ENCODE assay signal across 31 cellular contexts in the genomic region with DNA sequence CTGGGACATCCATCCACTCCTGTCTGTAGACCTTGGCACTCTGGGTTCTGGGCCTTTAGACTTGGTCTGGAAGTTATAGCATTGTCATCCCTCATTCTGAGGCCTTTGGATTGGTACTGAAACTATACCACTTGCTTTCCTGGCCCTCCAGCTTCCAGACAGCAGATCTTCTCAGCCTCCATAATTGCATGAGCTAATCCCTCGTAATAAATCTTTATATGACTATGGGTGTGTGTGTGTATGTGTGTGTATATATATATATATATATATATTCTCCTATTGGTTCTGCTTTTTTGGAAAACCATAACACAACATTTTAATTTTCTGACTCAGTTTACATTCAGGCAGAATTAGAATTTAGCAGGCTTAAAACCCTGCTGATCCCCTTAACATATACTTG.
A peak's percentile ranks its signal among the peaks of the same experiment; 100 is the strongest.
DNase-seq lines count a peak whose midpoint lies in the region; ATAC-seq and TF ChIP-seq lines count a peak whose summit lies in the region.
"Had no signal": no experiment of that assay in that cellular context is flagged by ENCODE, and none has a peak within 500 bp of the region (broad histone marks: within the 10 kb centered on the region; RNA-seq: fewer than 3 reads in every experiment).

No MANE protein-coding gene starts in this region.

- no peaks in the 10 kb centered on the region for H3K9me2 ChIP-seq in Karpas-422 (replicated peaks; ENCODE audit: insufficient read depth, low read length)

- H3K27me3 ChIP-seq in Karpas-422 (ENCODE audit: low read length), result no peaks in the 10 kb centered on the region
- H3K27me3 ChIP-seq: BE2C; BLaER1; BLaER1 treated with 17β-estradiol and CSF1 and Interleukin-3, amounts not matched to agents 10 nM and 100 nM had no signal

- no peak overlapping the region for H3K27ac ChIP-seq in HEK293 (ENCODE audit: extremely low read depth, low read depth, low read length)
- no peak overlapping the region for H3K27ac ChIP-seq in Karpas-422 (ENCODE audit: low read length)
- H3K27ac ChIP-seq: 22Rv1; A549; BLaER1; BLaER1 treated with 17β-estradiol and CSF1 and Interleukin-3, amounts not matched to agents 10 nM and 100 nM; C4-2B had no signal

- H3K79me2 ChIP-seq in Karpas-422 (ENCODE audit: low read length), result no peaks in the 10 kb centered on the region

- TF ChIP-seq CTCF in HEK293 (tag by site-specific recombination; IDR thresholded peaks at IDR 0.05), result no peak
- no peak for TF ChIP-seq CTCF in mucosa of descending colon (IDR thresholded peaks at IDR 0.05)

- no peaks in the 10 kb centered on the region for H4K20me1 ChIP-seq in Karpas-422 (ENCODE audit: insufficient read depth, low read depth, low read length)
- H4K20me1 ChIP-seq: BLaER1; BLaER1 treated with 17β-estradiol and CSF1 and Interleukin-3, amounts not matched to agents 10 nM and 100 nM had no signal

- H3K4me3 ChIP-seq in HEK293 (ENCODE audit: low read depth, low read length) (no peak overlapping the region), mucosa of descending colon (no peak overlapping the region), Karpas-422 (ENCODE audit: low read length) (no peak overlapping the region)
- H3K4me3 ChIP-seq: A549; BLaER1; BLaER1 treated with 17β-estradiol and CSF1 and Interleukin-3, amounts not matched to agents 10 nM and 100 nM had no signal

- intact Hi-C loops in left colon (cut with DNase I, micrococcal nuclease) (no loop called here), mucosa of descending colon (cut with DNase I, micrococcal nuclease) (no loop called here)

- CTCF ChIA-PET in HEK293 (lab: Yijun Ruan, JAX), result interaction anchor here (0.6 kb wide), 2 partner anchors 868 to 1043 kb away, joined by 4 to 5 read pairs; no protein-coding TSS in a partner anchor

- ATAC-seq in left colon, result peak; percentile 89
- ATAC-seq in mucosa of descending colon, result peak; percentile 73
- ATAC-seq: A549; CD8-positive, alpha-beta T cell had no signal

- H3K4me2 ChIP-seq in Karpas-422 (ENCODE audit: low read depth, low read length, poor library complexity, severe bottlenecking), result no peak overlapping the region
- H3K4me2 ChIP-seq: A549; BLaER1; BLaER1 treated with 17β-estradiol and CSF1 and Interleukin-3, amounts not matched to agents 10 nM and 100 nM had no signal

- POLR2A ChIA-PET in HEK293 (lab: Yijun Ruan, JAX), result no interaction called here

- H3K9me3 ChIP-seq in HEK293 (ENCODE audit: control insufficient read depth, insufficient read depth, low read depth, low read length) (no peaks in the 10 kb centered on the region), mucosa of descending colon (no peaks in the 10 kb centered on the region), Karpas-422 (ENCODE audit: low read length) (no peaks in the 10 kb centered on the region)
- H3K9me3 ChIP-seq: A549; BE2C; BLaER1; BLaER1 treated with 17β-estradiol and CSF1 and Interleukin-3, amounts not matched to agents 10 nM and 100 nM; Caco-2 had no signal

- DNase-seq in left colon (no peak), mucosa of descending colon (no peak), NCI-H524 (lab: John Stamatoyannopoulos, UW) (no peak), Karpas-422 (no peak)
- DNase-seq in activated CD8-positive, alpha-beta memory T cell treated with anti-CD3 and anti-CD28 coated beads for 24 hours, result no peak
- DNase-seq: 8988T; ACHN; AML-193; BE2C; C1 segment of cervical spinal cord; Caco-2; Calu3; CD4-positive, alpha-beta memory T cell; CD4-positive, alpha-beta T cell; CD4-positive, CD25-positive, alpha-beta regulatory T cell; CD8-positive, alpha-beta memory T cell; CD8-positive, alpha-beta T cell; COR-L47; DMS 273 treated with DMSO at 0.1 percent for 48 hours; DMS153; DMS53; DMS79; DMS79 treated with DMSO at 0.1 percent for 48 hours; DND-41; EL had no signal

- H3K9ac ChIP-seq in Karpas-422 (ENCODE audit: low read length), result no peak overlapping the region
- H3K9ac ChIP-seq: BLaER1; BLaER1 treated with 17β-estradiol and CSF1 and Interleukin-3, amounts not matched to agents 10 nM and 100 nM had no signal

- no peaks in the 10 kb centered on the region for H3K36me3 ChIP-seq in HEK293 (ENCODE audit: control insufficient read depth in 2 of 2, insufficient read depth in 1 of 2, low read length in 2 of 2)
- H3K36me3 ChIP-seq in mucosa of descending colon (ENCODE audit: low read depth), result no peaks in the 10 kb centered on the region
- no peaks in the 10 kb centered on the region for H3K36me3 ChIP-seq in Karpas-422 (ENCODE audit: insufficient read depth, low read length)
- H3K36me3 ChIP-seq: BE2C; BLaER1; BLaER1 treated with 17β-estradiol and CSF1 and Interleukin-3, amounts not matched to agents 10 nM and 100 nM had no signal

- H3K4me1 ChIP-seq in HEK293 (ENCODE audit: control insufficient read depth, insufficient read depth, low read length), result no peaks in the 10 kb centered on the region
- H3K4me1 ChIP-seq in mucosa of descending colon (ENCODE audit: low read depth), result no peaks in the 10 kb centered on the region
- H3K4me1 ChIP-seq in Karpas-422 (ENCODE audit: low read length), result no peaks in the 10 kb centered on the region
- H3K4me1 ChIP-seq: A549; BE2C; BLaER1; BLaER1 treated with 17β-estradiol and CSF1 and Interleukin-3, amounts not matched to agents 10 nM and 100 nM; Caco-2 had no signal

- no peak overlapping the region for H2AFZ ChIP-seq in Karpas-422 (ENCODE audit: low read length)

TF ChIP-seq in HEK293, 187 proteins besides CTCF, POLR2A, EP300 and RAD21:
- TF ChIP-seq, protein P1, sequence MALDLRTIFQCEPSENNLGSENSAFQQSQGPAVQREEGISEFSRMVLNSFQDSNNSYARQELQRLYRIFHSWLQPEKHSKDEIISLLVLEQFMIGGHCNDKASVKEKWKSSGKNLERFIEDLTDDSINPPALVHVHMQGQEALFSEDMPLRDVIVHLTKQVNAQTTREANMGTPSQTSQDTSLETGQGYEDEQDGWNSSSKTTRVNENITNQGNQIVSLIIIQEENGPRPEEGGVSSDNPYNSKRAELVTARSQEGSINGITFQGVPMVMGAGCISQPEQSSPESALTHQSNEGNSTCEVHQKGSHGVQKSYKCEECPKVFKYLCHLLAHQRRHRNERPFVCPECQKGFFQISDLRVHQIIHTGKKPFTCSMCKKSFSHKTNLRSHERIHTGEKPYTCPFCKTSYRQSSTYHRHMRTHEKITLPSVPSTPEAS (tag by site-specific recombination; IDR thresholded peaks at IDR 0.05), result peak; percentile 16; the same call in 1 of the 2 replicates
- TF ChIP-seq, protein P2, sequence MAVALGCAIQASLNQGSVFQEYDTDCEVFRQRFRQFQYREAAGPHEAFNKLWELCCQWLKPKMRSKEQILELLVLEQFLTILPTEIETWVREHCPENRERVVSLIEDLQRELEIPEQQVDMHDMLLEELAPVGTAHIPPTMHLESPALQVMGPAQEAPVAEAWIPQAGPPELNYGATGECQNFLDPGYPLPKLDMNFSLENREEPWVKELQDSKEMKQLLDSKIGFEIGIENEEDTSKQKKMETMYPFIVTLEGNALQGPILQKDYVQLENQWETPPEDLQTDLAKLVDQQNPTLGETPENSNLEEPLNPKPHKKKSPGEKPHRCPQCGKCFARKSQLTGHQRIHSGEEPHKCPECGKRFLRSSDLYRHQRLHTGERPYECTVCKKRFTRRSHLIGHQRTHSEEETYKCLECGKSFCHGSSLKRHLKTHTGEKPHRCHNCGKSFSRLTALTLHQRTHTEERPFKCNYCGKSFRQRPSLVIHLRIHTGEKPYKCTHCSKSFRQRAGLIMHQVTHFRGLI (tag by site-specific recombination; IDR thresholded peaks at IDR 0.05), result no peak
- TF ChIP-seq, protein P3, sequence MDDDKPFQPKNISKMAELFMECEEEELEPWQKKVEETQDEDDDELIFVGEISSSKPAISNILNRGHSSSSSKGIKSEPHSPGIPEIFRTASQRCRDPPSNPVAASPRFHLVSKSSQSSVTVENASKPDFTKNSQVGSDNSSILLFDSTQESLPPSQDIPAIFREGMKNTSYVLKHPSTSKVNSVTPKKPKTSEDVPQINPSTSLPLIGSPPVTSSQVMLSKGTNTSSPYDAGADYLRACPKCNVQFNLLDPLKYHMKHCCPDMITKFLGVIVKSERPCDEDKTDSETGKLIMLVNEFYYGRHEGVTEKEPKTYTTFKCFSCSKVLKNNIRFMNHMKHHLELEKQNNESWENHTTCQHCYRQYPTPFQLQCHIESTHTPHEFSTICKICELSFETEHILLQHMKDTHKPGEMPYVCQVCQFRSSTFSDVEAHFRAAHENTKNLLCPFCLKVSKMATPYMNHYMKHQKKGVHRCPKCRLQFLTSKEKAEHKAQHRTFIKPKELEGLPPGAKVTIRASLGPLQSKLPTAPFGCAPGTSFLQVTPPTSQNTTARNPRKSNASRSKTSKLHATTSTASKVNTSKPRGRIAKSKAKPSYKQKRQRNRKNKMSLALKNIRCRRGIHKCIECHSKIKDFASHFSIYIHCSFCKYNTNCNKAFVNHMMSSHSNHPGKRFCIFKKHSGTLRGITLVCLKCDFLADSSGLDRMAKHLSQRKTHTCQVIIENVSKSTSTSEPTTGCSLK (tag by site-specific recombination; IDR thresholded peaks at IDR 0.05), result no peak
